Comparison of ENCODE assay signal across 8 cellular contexts in genomic region chr12:110502449-110502738, GRCh38. TPM values are rescaled to one million over a fixed set of nuclear protein-coding genes. Genes with fewer than 3 reads are reported as not detected.
DNase-seq lines count a peak whose midpoint lies in the region; ATAC-seq, FAIRE-seq and TF ChIP-seq lines count a peak whose summit lies in the region.

No MANE protein-coding gene starts in this region.

- no peak for FAIRE-seq in kidney (lab: Jason Lieb, UNC)

- H3K4me1 ChIP-seq in A673 (ENCODE audit: insufficient read depth, low read length, poor library complexity, severe bottlenecking) (peaks cover 14% of the 10 kb centered on the region), kidney (ENCODE audit: control insufficient read depth in 1 of 2, insufficient read depth in 1 of 2, low read depth in 1 of 2, low read length in 2 of 2) (peaks cover 2 to 13% of the 10 kb centered on the region in 2 donors), tibial artery (peaks cover 0 to 38% (median 22%) of the 10 kb centered on the region in 4 donors)

- BruUV-seq in A673 (replicated peaks; lab: Mats Ljungman, UMichigan) = TSS peak; percentile 78

- intact Hi-C loops in A673 (cut with micrococcal nuclease; ENCODE audit: unreplicated experiment) (no loop called here), kidney (cut with DNase I) (no loop called here), tibial artery (cut with DNase I; ENCODE audit: low total_unique reads) (loop anchor here (5.0 kb wide), 1 partner anchor 35 kb away; the partner anchor contains the start of genes FAM216A and GPN3)

- TF ChIP-seq POLR2A in GM18505 (IDR thresholded peaks at IDR 0.05; ENCODE audit: borderline replicate concordance, extremely low read depth, insufficient read depth, insufficient read length) = no peak

- H3K4me1 Mint-ChIP-seq in activated CD8-positive, alpha-beta T cell treated with anti-CD3 and anti-CD28 coated beads, Interleukin-2, amount 10 ng/mL, durations not matched to agents 7 days and 5 days (ENCODE audit: low read depth) = peaks cover 40% of the 10 kb centered on the region

- H3K27ac Mint-ChIP-seq in activated CD8-positive, alpha-beta T cell treated with anti-CD3 and anti-CD28 coated beads, Interleukin-2, amount 10 ng/mL, durations not matched to agents 7 days and 5 days = peak overlapping the region; percentile 99

- no peaks in the 10 kb centered on the region for H3K27me3 ChIP-seq in A673 (replicated peaks; ENCODE audit: insufficient read depth, low read depth, low read length, poor library complexity)
- no peaks in the 10 kb centered on the region for H3K27me3 ChIP-seq in tibial artery

- ATAC-seq in HG02610 (IDR thresholded peaks at IDR 0.05; ENCODE audit: unreplicated experiment) = peak; percentile 12
- peak; percentile 24 for ATAC-seq in activated CD8-positive, alpha-beta T cell treated with anti-CD3 and anti-CD28 coated beads, Interleukin-2, amount 10 ng/mL, durations not matched to agents 7 days and 5 days
- ATAC-seq in GM18505 (IDR thresholded peaks at IDR 0.05; ENCODE audit: unreplicated experiment) = no peak
- ATAC-seq in GM18870 (IDR thresholded peaks at IDR 0.05; ENCODE audit: unreplicated experiment) = no peak

- POLR2A ChIA-PET in A673 (lab: Charles Lee; ENCODE audit: low non-redundant PET) = interaction anchor here (0.9 kb wide), 1 partner anchor 78 kb away, joined by 4 read pairs; no protein-coding TSS in a partner anchor
- POLR2A ChIA-PET in activated CD8-positive, alpha-beta T cell treated with anti-CD3 and anti-CD28 coated beads, Interleukin-2, amount 10 ng/mL, durations not matched to agents 7 days and 5 days (lab: Charles Lee) = interaction anchor here (0.6 to 5.1 kb wide), 20 partner anchors 8 to 190 kb away, joined by 3 to 42 read pairs (median 3); partner anchors contain the start of genes ARPC3, FAM216A and GPN3

- H3K9me3 Mint-ChIP-seq in activated CD8-positive, alpha-beta T cell treated with anti-CD3 and anti-CD28 coated beads, Interleukin-2, amount 10 ng/mL, durations not matched to agents 7 days and 5 days (ENCODE audit: insufficient read depth) = peaks cover 3% of the 10 kb centered on the region

- H3K9ac ChIP-seq in kidney (ENCODE audit: low read length in 2 of 2) = peak overlapping the region in 1 of 2 donors; percentile 47

- CTCF ChIA-PET in A673 (lab: Charles Lee) = no interaction called here
- CTCF ChIA-PET in activated CD8-positive, alpha-beta T cell treated with anti-CD3 and anti-CD28 coated beads, Interleukin-2, amount 10 ng/mL, durations not matched to agents 7 days and 5 days (lab: Charles Lee) = interaction anchor here (1.2 to 19.2 kb wide), 4 partner anchors 9 to 100 kb away, joined by 3 to 266 read pairs (median 44); partner anchors contain the start of genes ARPC3, FAM216A and GPN3

- H3K4me3 ChIP-seq in A673 (ENCODE audit: low read depth, low read length, poor library complexity, severe bottlenecking) (peak overlapping the region; percentile 89), kidney (ENCODE audit: low read length in 2 of 2) (peak overlapping the region; percentile 97 to 99), tibial artery (peak overlapping the region; percentile 86 to 97)

- DNase-seq in A673 (ENCODE audit: low spot score) (no peak), kidney (no peak), tibial artery (no peak), NCI-H2107 treated with DMSO at 0.1 percent for 48 hours (lab: John Stamatoyannopoulos, UW; ENCODE audit: unreplicated experiment) (no peak)
- no peak for DNase-seq in activated CD8-positive, alpha-beta T cell treated with anti-CD3 and anti-CD28 coated beads, Interleukin-2, amount 10 ng/mL, durations not matched to agents 7 days and 5 days

- no peaks in the 10 kb centered on the region for H3K9me3 ChIP-seq in A673 (ENCODE audit: low read depth, low read length, poor library complexity, severe bottlenecking)
- H3K9me3 ChIP-seq in kidney (ENCODE audit: control insufficient read depth in 1 of 2, low read length in 2 of 2) = no peaks in the 10 kb centered on the region
- H3K9me3 ChIP-seq in tibial artery = no peaks in the 10 kb centered on the region

- no peaks in the 10 kb centered on the region for H3K27me3 Mint-ChIP-seq in activated CD8-positive, alpha-beta T cell treated with anti-CD3 and anti-CD28 coated beads, Interleukin-2, amount 10 ng/mL, durations not matched to agents 7 days and 5 days (ENCODE audit: low read depth)

- TF ChIP-seq CTCF in A673 (conservative IDR thresholded peaks at IDR 0.05; ENCODE audit: low read depth, low read length) = no peak
- no peak for TF ChIP-seq CTCF in kidney (IDR thresholded peaks at IDR 0.05; ENCODE audit: borderline replicate concordance, extremely low read depth, insufficient read depth)
- no peak for TF ChIP-seq CTCF in tibial artery (IDR thresholded peaks at IDR 0.05)

- no peak overlapping the region for H3K27ac ChIP-seq in A673 (ENCODE audit: low read depth, low read length, poor library complexity, severe bottlenecking)
- H3K27ac ChIP-seq in kidney (ENCODE audit: low read depth in 2 of 2, low read length in 2 of 2) = peak overlapping the region; percentile 61 to 89
- H3K27ac ChIP-seq in tibial artery = peak overlapping the region; percentile 93 to 95

- no peaks in the 10 kb centered on the region for H3K36me3 ChIP-seq in A673 (ENCODE audit: insufficient read depth, low read length, poor library complexity, severe bottlenecking)
- H3K36me3 ChIP-seq in kidney (ENCODE audit: control insufficient read depth in 1 of 2, insufficient read depth in 2 of 2, low read length in 2 of 2) = no peaks in the 10 kb centered on the region
- no peaks in the 10 kb centered on the region for H3K36me3 ChIP-seq in tibial artery

- peak overlapping the region; percentile 97 for H3K4me3 Mint-ChIP-seq in activated CD8-positive, alpha-beta T cell treated with anti-CD3 and anti-CD28 coated beads, Interleukin-2, amount 10 ng/mL, durations not matched to agents 7 days and 5 days

- H3K36me3 Mint-ChIP-seq in activated CD8-positive, alpha-beta T cell treated with anti-CD3 and anti-CD28 coated beads, Interleukin-2, amount 10 ng/mL, durations not matched to agents 7 days and 5 days (ENCODE audit: low read depth) = peaks cover 45% of the 10 kb centered on the region

RNA-seq across cellular contexts. Expression of gene RAD9B, which starts 0.3 kb away (rescaled TPM):
- total RNA-seq in A673 (2021) = 0.28 TPM in 1 of 2 replicates, not detected in the other
- 1 to 10 TPM in 1 of 2 experiments, under 1 TPM in 1; 0.68 to 2.3 TPM for total RNA-seq in activated CD8-positive, alpha-beta T cell treated with anti-CD3 and anti-CD28 coated beads, Interleukin-2, amount 10 ng/mL, durations not matched to agents 7 days and 5 days
- 1.0 TPM for total RNA-seq in kidney
- polyA plus RNA-seq in kidney (ENCODE audit: insufficient read depth, low read depth, low replicate concordance) = 0.17 TPM

RNA-seq across cellular contexts. Expression of gene VPS29, which starts 0.5 kb away (rescaled TPM):
- total RNA-seq in A673 (2021) (147 and 150 TPM in 2 replicates), kidney (108 TPM)
- 100 to 1,000 TPM; 126 to 128 TPM for total RNA-seq in activated CD8-positive, alpha-beta T cell treated with anti-CD3 and anti-CD28 coated beads, Interleukin-2, amount 10 ng/mL, durations not matched to agents 7 days and 5 days
- 153 TPM for polyA plus RNA-seq in kidney (ENCODE audit: insufficient read depth, low read depth, low replicate concordance)

RNA-seq across cellular contexts. Expression of gene FAM216A, which starts 33.7 kb away (rescaled TPM):
- 14.0 and 17.5 TPM in 2 replicates for total RNA-seq in A673 (2021)
- total RNA-seq in activated CD8-positive, alpha-beta T cell treated with anti-CD3 and anti-CD28 coated beads, Interleukin-2, amount 10 ng/mL, durations not matched to agents 7 days and 5 days = 10 to 100 TPM; 20.5 to 22.9 TPM
- 4.0 TPM for total RNA-seq in kidney
- polyA plus RNA-seq in kidney (ENCODE audit: insufficient read depth, low read depth, low replicate concordance) = 4.6 TPM

RNA-seq across cellular contexts. Expression of gene GPN3, which starts 34.3 kb away (rescaled TPM):
- 51.4 and 52.7 TPM in 2 replicates for total RNA-seq in A673 (2021)
- 10 to 100 TPM; 26.2 to 33.0 TPM for total RNA-seq in activated CD8-positive, alpha-beta T cell treated with anti-CD3 and anti-CD28 coated beads, Interleukin-2, amount 10 ng/mL, durations not matched to agents 7 days and 5 days
- total RNA-seq in kidney = 27.4 TPM
- polyA plus RNA-seq in kidney (ENCODE audit: insufficient read depth, low read depth, low replicate concordance) = 31.3 TPM

RNA-seq across cellular contexts. Expression of gene ARPC3, which starts 52.3 kb away (rescaled TPM):
- total RNA-seq in A673 (2021) = 234 and 235 TPM in 2 replicates
- total RNA-seq in activated CD8-positive, alpha-beta T cell treated with anti-CD3 and anti-CD28 coated beads, Interleukin-2, amount 10 ng/mL, durations not matched to agents 7 days and 5 days = 100 to 1,000 TPM; 437 to 458 TPM
- 204 TPM for total RNA-seq in kidney
- polyA plus RNA-seq in kidney (ENCODE audit: insufficient read depth, low read depth, low replicate concordance) = 325 TPM

Comparison
In these comparisons a context has a peak if more than half of its experiments do, and no peak if none do; other contexts are left out.
1. ATAC-seq: peak in HG02610 (single experiment) and activated CD8-positive, alpha-beta T cell treated with anti-CD3 and anti-CD28 coated beads, Interleukin-2, amount 10 ng/mL, durations not matched to agents 7 days and 5 days (single experiment); none in GM18505 (single experiment) and GM18870 (single experiment).
2. Peak in every context shown above with its lines, with median percentiles within 50 percentile points of each other: H3K4me3 ChIP-seq.